ENCODE assay signal across 16 cellular contexts in genomic region chr4:147739239-147739823, GRCh38.
"Had no signal": no experiment of that assay in that cellular context is flagged by ENCODE, and none has a peak within 500 bp of the region (broad histone marks: within the 10 kb centered on the region; RNA-seq: fewer than 3 reads in every experiment).

No MANE protein-coding gene starts in this region.

- H3K4me3 ChIP-seq: upper lobe of right lung had no signal

- ATAC-seq: activated naive CD8-positive, alpha-beta T cell treated with anti-CD3 and anti-CD28 coated beads, Interleukin-2, amount 50 U/mL, for 24 hours; foreskin keratinocyte; natural killer cell; upper lobe of right lung had no signal

- H3K4me3 Mint-ChIP-seq: activated naive CD4-positive, alpha-beta T cell treated with anti-CD3 and anti-CD28 coated beads for 36 hours; activated naive CD8-positive, alpha-beta T cell treated with anti-CD3 and anti-CD28 coated beads, Interleukin-2, amount 50 U/mL, for 24 hours; natural killer cell had no signal

- H3K36me3 Mint-ChIP-seq: natural killer cell had no signal

- DNase-seq: activated CD4-positive, alpha-beta T cell treated with anti-CD3 and anti-CD28 coated beads for 1 hour; activated CD4-positive, alpha-beta T cell treated with anti-CD3 and anti-CD28 coated beads, Interleukin-2, amount 50 U/mL, for 4 hours; activated naive CD4-positive, alpha-beta T cell treated with anti-CD3 and anti-CD28 coated beads for 36 hours; activated naive CD8-positive, alpha-beta T cell treated with anti-CD3 and anti-CD28 coated beads, Interleukin-2, amount 50 U/mL, for 24 hours; central memory CD4-positive, alpha-beta T cell; effector memory CD4-positive, alpha-beta T cell; foreskin keratinocyte; glutamatergic neuron; natural killer cell; small intestine; stimulated activated CD4-positive, alpha-beta T cell treated with anti-CD3 and anti-CD28 coated beads, Interleukin-4, amount 100 ng/mL, for 24 hours; stimulated activated naive CD4-positive, alpha-beta T cell; upper lobe of right lung had no signal

- H3K27me3 ChIP-seq: foreskin keratinocyte, neutrophil, upper lobe of right lung had no signal

- H3K9me3 ChIP-seq: neutrophil, upper lobe of right lung had no signal

- H3K9me3 Mint-ChIP-seq: activated naive CD4-positive, alpha-beta T cell treated with anti-CD3 and anti-CD28 coated beads for 36 hours; activated naive CD8-positive, alpha-beta T cell treated with anti-CD3 and anti-CD28 coated beads, Interleukin-2, amount 50 U/mL, for 24 hours; activated T-helper 2 cell treated with anti-CD3 and anti-CD28 coated beads, Interferon-gamma antibody, Interleukin-2, Interleukin-4, amounts not matched to agents 10 μg/mL and 5 μg/mL and 100 μg/mL, durations not matched to agents 14 hours and 24 hours and 36 hours; natural killer cell had no signal

- H3K27ac Mint-ChIP-seq: activated naive CD4-positive, alpha-beta T cell treated with anti-CD3 and anti-CD28 coated beads for 36 hours; activated naive CD8-positive, alpha-beta T cell treated with anti-CD3 and anti-CD28 coated beads, Interleukin-2, amount 50 U/mL, for 24 hours; activated T-helper 2 cell treated with anti-CD3 and anti-CD28 coated beads, Interferon-gamma antibody, Interleukin-2, Interleukin-4, amounts not matched to agents 10 μg/mL and 5 μg/mL and 100 μg/mL, durations not matched to agents 14 hours and 24 hours and 36 hours had no signal

- H3K36me3 ChIP-seq: neutrophil, upper lobe of right lung had no signal

- H3K27ac ChIP-seq: foreskin keratinocyte, neutrophil, upper lobe of right lung, VCaP had no signal
